Comparison of ENCODE assay signal across 18 cellular contexts in genomic region chr1:76278711-76279386, GRCh38.
DNase-seq lines count a peak whose midpoint lies in the region; ATAC-seq and TF ChIP-seq lines count a peak whose summit lies in the region.
"Had no signal": no experiment of that assay in that cellular context is flagged by ENCODE, and none has a peak within 500 bp of the region (broad histone marks: within the 10 kb centered on the region; RNA-seq: fewer than 3 reads in every experiment).

No MANE protein-coding gene starts in this region.

- H3K4me1 Mint-ChIP-seq in glutamatergic neuron (ENCODE audit: low read depth, unreplicated experiment), result peaks cover 23% of the 10 kb centered on the region
- H3K4me1 Mint-ChIP-seq in stimulated activated naive B cell treated with anti-CD40 and anti-IgM and Interleukin-4, amounts not matched to agents 10 μg/mL and 1 μg/mL and 100 μg/mL, for 72 hours, result peaks cover 2 to 10% of the 10 kb centered on the region in 2 donors
- H3K4me1 Mint-ChIP-seq: natural killer cell had no signal

- DNase-seq in HEK293T (ENCODE audit: extremely low spot score), result peak; percentile 39
- DNase-seq in amniotic stem cell (lab: John Stamatoyannopoulos, UW), result peak; percentile 44
- no peak for DNase-seq in glutamatergic neuron
- DNase-seq in stimulated activated naive B cell treated with anti-CD40 and anti-IgM and Interleukin-4, amounts not matched to agents 10 μg/mL and 1 μg/mL and 100 μg/mL, for 72 hours, result no peak
- no peak for DNase-seq in GOT3 (lab: John Stamatoyannopoulos, UW)
- no peak for DNase-seq in Ammon's horn (ENCODE audit: low spot score)
- DNase-seq in NCI-H345 treated with DMSO at 0.1 percent for 48 hours (lab: John Stamatoyannopoulos, UW; ENCODE audit: unreplicated experiment), result no peak
- no peak for DNase-seq in hypothalamus (lab: John Stamatoyannopoulos, UW)
- DNase-seq: activated effector memory CD4-positive, alpha-beta T cell treated with anti-CD3 and anti-CD28 coated beads, Interleukin-2, amount 50 U/mL, for 16 hours; DND-41; kidney glomerular epithelial cell; natural killer cell; NCI-H1092; NCI-H2081; NCI-H524 treated with DMSO at 0.1 percent for 48 hours had no signal

- no peaks in the 10 kb centered on the region for H3K9me3 Mint-ChIP-seq in glutamatergic neuron (ENCODE audit: unreplicated experiment)
- H3K9me3 Mint-ChIP-seq in stimulated activated naive B cell treated with anti-CD40 and anti-IgM and Interleukin-4, amounts not matched to agents 10 μg/mL and 1 μg/mL and 100 μg/mL, for 72 hours, result no peaks in the 10 kb centered on the region
- H3K9me3 Mint-ChIP-seq: memory B cell had no signal

- no peak overlapping the region for H3K4me3 Mint-ChIP-seq in glutamatergic neuron (ENCODE audit: unreplicated experiment)
- H3K4me3 Mint-ChIP-seq in stimulated activated naive B cell treated with anti-CD40 and anti-IgM and Interleukin-4, amounts not matched to agents 10 μg/mL and 1 μg/mL and 100 μg/mL, for 72 hours, result no peak overlapping the region
- H3K4me3 Mint-ChIP-seq: memory B cell, natural killer cell had no signal

- TF ChIP-seq CTCF in glutamatergic neuron (IDR thresholded peaks at IDR 0.05; ENCODE audit: partially characterized antibody, unreplicated experiment), result no peak

- H3K27ac Mint-ChIP-seq in glutamatergic neuron (ENCODE audit: unreplicated experiment), result peak overlapping the region; percentile 59
- peak overlapping the region; percentile 57 for H3K27ac Mint-ChIP-seq in stimulated activated naive B cell treated with anti-CD40 and anti-IgM and Interleukin-4, amounts not matched to agents 10 μg/mL and 1 μg/mL and 100 μg/mL, for 72 hours
- H3K27ac Mint-ChIP-seq: natural killer cell had no signal

- POLR2A ChIA-PET in HEK293T (lab: Yijun Ruan, JAX), result interaction anchor here (0.6 to 1.3 kb wide), 2 partner anchors 10 to 13 kb away, joined by 3 to 4 read pairs; no protein-coding TSS in a partner anchor

- ATAC-seq in stimulated activated naive B cell treated with anti-CD40 and anti-IgM and Interleukin-4, amounts not matched to agents 10 μg/mL and 1 μg/mL and 100 μg/mL, for 72 hours (replicated peaks), result peak in 1 of 2 donors; percentile 63
- ATAC-seq: HCT116, natural killer cell, Right ventricle myocardium inferior had no signal

- CTCF ChIA-PET in HEK293T (lab: Yijun Ruan, JAX), result no interaction called here

- no peaks in the 10 kb centered on the region for H3K36me3 Mint-ChIP-seq in glutamatergic neuron (ENCODE audit: unreplicated experiment)
- no peaks in the 10 kb centered on the region for H3K36me3 Mint-ChIP-seq in stimulated activated naive B cell treated with anti-CD40 and anti-IgM and Interleukin-4, amounts not matched to agents 10 μg/mL and 1 μg/mL and 100 μg/mL, for 72 hours
- H3K36me3 Mint-ChIP-seq: natural killer cell had no signal

- peaks cover 1% of the 10 kb centered on the region for H3K27me3 Mint-ChIP-seq in glutamatergic neuron (ENCODE audit: unreplicated experiment)
- no peaks in the 10 kb centered on the region for H3K27me3 Mint-ChIP-seq in stimulated activated naive B cell treated with anti-CD40 and anti-IgM and Interleukin-4, amounts not matched to agents 10 μg/mL and 1 μg/mL and 100 μg/mL, for 72 hours
- H3K27me3 Mint-ChIP-seq: memory B cell had no signal

TF ChIP-seq in HEK293T, 16 proteins besides CTCF, POLR2A, EP300 and RAD21:
- TF ChIP-seq TARDBP (IDR thresholded peaks at IDR 0.05) (no peak), PKNOX1 (IDR thresholded peaks at IDR 0.05) (no peak), FOXM1 (IDR thresholded peaks at IDR 0.05; ENCODE audit: borderline replicate concordance) (no peak), SP1 (IDR thresholded peaks at IDR 0.05) (no peak), ELF4 (IDR thresholded peaks at IDR 0.05) (no peak), LEF1 (IDR thresholded peaks at IDR 0.05; ENCODE audit: borderline replicate concordance) (no peak), BHLHE40 (IDR thresholded peaks at IDR 0.05; ENCODE audit: borderline replicate concordance) (no peak), FOXK2 (IDR thresholded peaks at IDR 0.05) (no peak), ARNT (IDR thresholded peaks at IDR 0.05) (no peak), FOXA1 (IDR thresholded peaks at IDR 0.05) (no peak), NFRKB (IDR thresholded peaks at IDR 0.05) (no peak), SUZ12 (IDR thresholded peaks at IDR 0.05) (no peak), L3MBTL2 (conservative IDR thresholded peaks at IDR 0.05) (no peak), HDGF (IDR thresholded peaks at IDR 0.05; ENCODE audit: borderline replicate concordance) (no peak), CTBP1 (IDR thresholded peaks at IDR 0.05; ENCODE audit: borderline replicate concordance) (no peak), ZNF384 (IDR thresholded peaks at IDR 0.05) (no peak)

Comparison
In these comparisons a context has a peak if more than half of its experiments do, and no peak if none do; other contexts are left out.
1. DNase-seq: peak in HEK293T (single experiment) and amniotic stem cell (single experiment); none in glutamatergic neuron (single experiment), stimulated activated naive B cell treated with anti-CD40 and anti-IgM and Interleukin-4, amounts not matched to agents 10 μg/mL and 1 μg/mL and 100 μg/mL, for 72 hours (single experiment), GOT3 (single experiment), Ammon's horn (single experiment), NCI-H345 treated with DMSO at 0.1 percent for 48 hours (single experiment) and hypothalamus (0 of 51).